In the genomic region with DNA sequence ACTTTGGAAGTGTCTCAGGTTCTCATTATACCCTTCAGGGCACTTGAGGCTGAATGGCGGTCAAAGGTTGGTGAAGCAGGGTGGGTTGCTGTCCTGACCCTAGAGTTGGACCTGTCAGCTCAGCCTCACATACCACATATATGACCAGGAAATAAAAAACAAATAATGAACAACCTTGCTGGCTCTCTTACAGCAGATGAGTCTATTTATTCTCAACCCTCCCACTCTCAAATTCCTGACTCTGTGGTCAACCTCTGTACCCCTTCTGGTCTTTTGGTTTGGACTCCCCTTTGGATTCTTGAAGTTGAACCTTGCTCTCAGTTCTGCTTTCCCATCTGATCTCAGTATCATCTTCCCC, we compare ENCODE assay signal across 1 cellular context.
TF ChIP-seq lines count a peak whose summit lies in the region.

No MANE protein-coding gene starts in this region.

TF ChIP-seq in SK-N-SH treated with all-trans-retinoic acid at 6 μM for 48 hours, 23 proteins besides CTCF, POLR2A, EP300 and RAD21 (continued from another document):
- TF ChIP-seq, protein P1, sequence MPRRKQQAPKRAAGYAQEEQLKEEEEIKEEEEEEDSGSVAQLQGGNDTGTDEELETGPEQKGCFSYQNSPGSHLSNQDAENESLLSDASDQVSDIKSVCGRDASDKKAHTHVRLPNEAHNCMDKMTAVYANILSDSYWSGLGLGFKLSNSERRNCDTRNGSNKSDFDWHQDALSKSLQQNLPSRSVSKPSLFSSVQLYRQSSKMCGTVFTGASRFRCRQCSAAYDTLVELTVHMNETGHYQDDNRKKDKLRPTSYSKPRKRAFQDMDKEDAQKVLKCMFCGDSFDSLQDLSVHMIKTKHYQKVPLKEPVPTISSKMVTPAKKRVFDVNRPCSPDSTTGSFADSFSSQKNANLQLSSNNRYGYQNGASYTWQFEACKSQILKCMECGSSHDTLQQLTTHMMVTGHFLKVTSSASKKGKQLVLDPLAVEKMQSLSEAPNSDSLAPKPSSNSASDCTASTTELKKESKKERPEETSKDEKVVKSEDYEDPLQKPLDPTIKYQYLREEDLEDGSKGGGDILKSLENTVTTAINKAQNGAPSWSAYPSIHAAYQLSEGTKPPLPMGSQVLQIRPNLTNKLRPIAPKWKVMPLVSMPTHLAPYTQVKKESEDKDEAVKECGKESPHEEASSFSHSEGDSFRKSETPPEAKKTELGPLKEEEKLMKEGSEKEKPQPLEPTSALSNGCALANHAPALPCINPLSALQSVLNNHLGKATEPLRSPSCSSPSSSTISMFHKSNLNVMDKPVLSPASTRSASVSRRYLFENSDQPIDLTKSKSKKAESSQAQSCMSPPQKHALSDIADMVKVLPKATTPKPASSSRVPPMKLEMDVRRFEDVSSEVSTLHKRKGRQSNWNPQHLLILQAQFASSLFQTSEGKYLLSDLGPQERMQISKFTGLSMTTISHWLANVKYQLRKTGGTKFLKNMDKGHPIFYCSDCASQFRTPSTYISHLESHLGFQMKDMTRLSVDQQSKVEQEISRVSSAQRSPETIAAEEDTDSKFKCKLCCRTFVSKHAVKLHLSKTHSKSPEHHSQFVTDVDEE (CRISPR knock-in tag; IDR thresholded peaks at IDR 0.05) = no peak
- TF ChIP-seq ZNF70 (CRISPR knock-in tag; IDR thresholded peaks at IDR 0.05) (no peak), ZC3H10 (CRISPR knock-in tag; IDR thresholded peaks at IDR 0.05) (no peak)
